ENCODE assay signal across 17 cellular contexts in the genomic region with DNA sequence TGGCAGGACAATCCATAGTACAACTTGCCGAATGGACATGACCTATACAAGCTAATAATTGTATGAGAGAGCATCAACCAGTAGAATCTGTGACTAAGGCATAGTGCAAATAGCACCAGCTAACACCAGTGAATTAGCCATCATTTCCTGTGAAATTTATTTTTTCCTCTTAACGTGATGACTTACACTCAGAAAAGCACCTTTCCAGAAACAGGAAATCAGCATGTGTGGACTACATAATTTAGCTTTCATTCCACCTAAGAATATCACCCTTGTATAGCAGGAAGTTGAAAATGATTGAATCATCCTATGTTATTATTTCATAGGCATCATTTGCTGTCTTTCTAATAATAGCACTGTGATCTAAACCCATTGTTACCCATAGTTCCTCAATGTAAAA.
"Had no signal": no experiment of that assay in that cellular context is flagged by ENCODE, and none has a peak within 500 bp of the region (broad histone marks: within the 10 kb centered on the region; RNA-seq: fewer than 3 reads in every experiment).

No MANE protein-coding gene starts in this region.

- H3K4me3 ChIP-seq: esophagus muscularis mucosa, heart right ventricle, smooth muscle cell, tibial artery had no signal

- H3K4me3 Mint-ChIP-seq: activated naive CD4-positive, alpha-beta T cell treated with anti-CD3 and anti-CD28 coated beads, Interleukin-2, amount 10 ng/mL, durations not matched to agents 7 days and 5 days; activated T-helper 17 cell treated with anti-CD3 and anti-CD28 coated beads, Interleukin-2, amount 50 U/mL, for 72 hours; endodermal cell; stimulated activated effector memory CD8-positive, alpha-beta T cell treated with anti-CD3 and anti-CD28 coated beads, Interleukin-12 subunit alpha, Interleukin-12 subunit beta, amount 100 ng/mL, for 72 hours had no signal

- H3K4me2 ChIP-seq: smooth muscle cell had no signal

- H3K4me1 ChIP-seq: esophagus muscularis mucosa, heart right ventricle, tibial artery had no signal

- ATAC-seq: activated T-helper 17 cell treated with anti-CD3 and anti-CD28 coated beads, Interleukin-2, amount 50 U/mL, for 72 hours; right cardiac atrium; stimulated activated effector memory CD8-positive, alpha-beta T cell treated with anti-CD3 and anti-CD28 coated beads, Interleukin-12 subunit alpha, Interleukin-12 subunit beta, amount 100 ng/mL, for 72 hours had no signal

- DNase-seq: activated CD4-positive, alpha-beta T cell treated with anti-CD3 and anti-CD28 coated beads, Interleukin-2, amount 50 U/mL, for 1 hour; activated CD4-positive, CD25-positive, alpha-beta regulatory T cell; activated naive CD4-positive, alpha-beta T cell treated with anti-CD3 and anti-CD28 coated beads, Interleukin-2, amount 10 ng/mL, durations not matched to agents 7 days and 5 days; activated T-cell treated with anti-CD3 and anti-CD28 coated beads for 4 hours; central memory CD4-positive, alpha-beta T cell; cortex of kidney; endodermal cell; foreskin fibroblast; heart right ventricle; posterior cingulate gyrus; right cardiac atrium; T-helper 2 cell; tibial artery had no signal

- H3K27ac ChIP-seq: esophagus muscularis mucosa, heart right ventricle, tibial artery had no signal

- H3K27me3 ChIP-seq: esophagus muscularis mucosa, heart right ventricle, tibial artery had no signal

- H3K27me3 Mint-ChIP-seq: activated naive CD4-positive, alpha-beta T cell treated with anti-CD3 and anti-CD28 coated beads, Interleukin-2, amount 10 ng/mL, durations not matched to agents 7 days and 5 days; activated T-helper 17 cell treated with anti-CD3 and anti-CD28 coated beads, Interleukin-2, amount 50 U/mL, for 72 hours had no signal

- H3K36me3 ChIP-seq: esophagus muscularis mucosa, heart right ventricle, tibial artery had no signal

- H3K4me1 Mint-ChIP-seq: activated naive CD4-positive, alpha-beta T cell treated with anti-CD3 and anti-CD28 coated beads, Interleukin-2, amount 10 ng/mL, durations not matched to agents 7 days and 5 days; activated T-helper 17 cell treated with anti-CD3 and anti-CD28 coated beads, Interleukin-2, amount 50 U/mL, for 72 hours; endodermal cell; stimulated activated effector memory CD8-positive, alpha-beta T cell treated with anti-CD3 and anti-CD28 coated beads, Interleukin-12 subunit alpha, Interleukin-12 subunit beta, amount 100 ng/mL, for 72 hours had no signal

- H3K9me3 Mint-ChIP-seq: endodermal cell had no signal

- H3K9me3 ChIP-seq: esophagus muscularis mucosa, tibial artery had no signal

- H3K27ac Mint-ChIP-seq: activated naive CD4-positive, alpha-beta T cell treated with anti-CD3 and anti-CD28 coated beads, Interleukin-2, amount 10 ng/mL, durations not matched to agents 7 days and 5 days; activated T-helper 17 cell treated with anti-CD3 and anti-CD28 coated beads, Interleukin-2, amount 50 U/mL, for 72 hours; endodermal cell; stimulated activated effector memory CD8-positive, alpha-beta T cell treated with anti-CD3 and anti-CD28 coated beads, Interleukin-12 subunit alpha, Interleukin-12 subunit beta, amount 100 ng/mL, for 72 hours had no signal
